Comparison of ENCODE assay signal across 24 cellular contexts in genomic region chr4:83191026-83191425, GRCh38.
A peak's percentile ranks its signal among the peaks of the same experiment; 100 is the strongest.
DNase-seq lines count a peak whose midpoint lies in the region; ATAC-seq and TF ChIP-seq lines count a peak whose summit lies in the region.
"Had no signal": no experiment of that assay in that cellular context is flagged by ENCODE, and none has a peak within 500 bp of the region (broad histone marks: within the 10 kb centered on the region; RNA-seq: fewer than 3 reads in every experiment).

No MANE protein-coding gene starts in this region.

- CTCF ChIA-PET in Panc1 (lab: Charles Lee) = no interaction called here

- H3K27ac ChIP-seq in Panc1 (ENCODE audit: low read length) (peak overlapping the region; percentile 73; the same call in 1 of the 2 replicates), brain microvascular endothelial cell (no peak overlapping the region)
- H3K27ac ChIP-seq: A549, Peyer's patch, SK-N-MC had no signal

- no peak overlapping the region for H3K4me3 ChIP-seq in Panc1 (ENCODE audit: low read depth in 2 of 2, low read length in 2 of 2)
- no peak overlapping the region for H3K4me3 ChIP-seq in kidney epithelial cell (ENCODE audit: low read depth, low read length)
- H3K4me3 ChIP-seq in brain microvascular endothelial cell (ENCODE audit: low read depth, low read length) = no peak overlapping the region
- H3K4me3 ChIP-seq: A549, GM23338, Peyer's patch, SK-N-MC had no signal

- H3K27me3 ChIP-seq in Panc1 (ENCODE audit: control insufficient read depth, insufficient read depth, low read length) (no peaks in the 10 kb centered on the region), kidney epithelial cell (ENCODE audit: control insufficient read depth, insufficient read depth, low read length) (no peaks in the 10 kb centered on the region), brain microvascular endothelial cell (replicated peaks) (no peaks in the 10 kb centered on the region)
- H3K27me3 ChIP-seq: Peyer's patch had no signal

- in situ Hi-C loops in Panc1 (cut with HindIII; ENCODE audit: low pct_unique_long_range_greater_than_20kb, low sequenced_read_pairs) = no loop called here
- in situ Hi-C loops in brain microvascular endothelial cell (cut with HindIII; ENCODE audit: low pct_ligation_motif_present, low sequenced_read_pairs) = no loop called here

- no TSS peak for BruUV-seq in Panc1 (replicated peaks; lab: Mats Ljungman, UMichigan)

- TF ChIP-seq CTCF in Panc1 (IDR thresholded peaks at IDR 0.05) (no peak), kidney epithelial cell (IDR thresholded peaks at IDR 0.05; ENCODE audit: insufficient read depth, low read length, poor library complexity, severe bottlenecking) (no peak), brain microvascular endothelial cell (IDR thresholded peaks at IDR 0.05; ENCODE audit: low read depth, low read length, missing control alignments) (no peak)

- no peaks in the 10 kb centered on the region for H3K9me3 ChIP-seq in Panc1 (ENCODE audit: control insufficient read depth, insufficient read depth, low read depth, low read length)
- H3K9me3 ChIP-seq: A549, Caco-2, Peyer's patch had no signal

- H3K36me3 ChIP-seq in Panc1 (ENCODE audit: control insufficient read depth, insufficient read depth, low read length) = no peaks in the 10 kb centered on the region
- no peaks in the 10 kb centered on the region for H3K36me3 ChIP-seq in kidney epithelial cell (ENCODE audit: control insufficient read depth, insufficient read depth, low read length)
- H3K36me3 ChIP-seq in brain microvascular endothelial cell (replicated peaks) = no peaks in the 10 kb centered on the region
- H3K36me3 ChIP-seq: Peyer's patch had no signal

- H3K4me1 ChIP-seq in Panc1 (ENCODE audit: control insufficient read depth, insufficient read depth, low read length) = peaks cover 2% of the 10 kb centered on the region; the same call in 1 of the 2 replicates
- H3K4me1 ChIP-seq: A549, Caco-2, Peyer's patch had no signal

- intact Hi-C loops in Panc1 (cut with micrococcal nuclease; ENCODE audit: unreplicated experiment) = no loop called here

- ATAC-seq in Panc1 (no peak), GM21515 (IDR thresholded peaks at IDR 0.05; ENCODE audit: unreplicated experiment) (no peak)
- ATAC-seq: A549; CD8-positive, alpha-beta T cell; GM23338 had no signal

- POLR2A ChIA-PET in Panc1 (lab: Charles Lee) = no interaction called here

- DNase-seq in GM04504 (ENCODE audit: low read depth) (peak; percentile 27), Panc1 (ENCODE audit: low read depth, low spot score) (no peak), kidney epithelial cell (ENCODE audit: low read depth) (peak; percentile 18), renal cortical epithelial cell (ENCODE audit: low read depth) (peak; percentile 54), brain microvascular endothelial cell (no peak), OCI-M2 (lab: John Stamatoyannopoulos, UW; ENCODE audit: unreplicated experiment) (no peak)
- DNase-seq: C1 segment of cervical spinal cord; Caco-2; CD8-positive, alpha-beta T cell; DMS79 treated with DMSO at 0.1 percent for 48 hours; H9; KBM-7; MM.1S; NCI-H1417; NCI-H1694 treated with DMSO at 0.1 percent for 48 hours; NCI-H2081; NCI-H2227 treated with DMSO at 0.1 percent for 48 hours; NCI-H526 treated with DMSO at 0.1 percent for 48 hours; Peyer's patch; SIG-M5 had no signal

Comparison
In these comparisons a context has a peak if more than half of its experiments do, and no peak if none do; other contexts are left out.
1. DNase-seq: peak in GM04504 (single experiment), kidney epithelial cell (single experiment) and renal cortical epithelial cell (single experiment); none in Panc1 (single experiment), brain microvascular endothelial cell (single experiment) and OCI-M2 (single experiment).